ENCODE assay signal across 23 cellular contexts in genomic region chr2:100513650-100514049, GRCh38. TPM values are rescaled to one million over a fixed set of nuclear protein-coding genes. Genes with fewer than 3 reads are reported as not detected.
DNase-seq lines count a peak whose midpoint lies in the region; ATAC-seq, FAIRE-seq and TF ChIP-seq lines count a peak whose summit lies in the region.
"Had no signal": no experiment of that assay in that cellular context is flagged by ENCODE, and none has a peak within 500 bp of the region (broad histone marks: within the 10 kb centered on the region; RNA-seq: fewer than 3 reads in every experiment).

No MANE protein-coding gene starts in this region.

- H3K4me1 ChIP-seq in OCI-LY3 (ENCODE audit: low read length): peaks cover 11% of the 10 kb centered on the region
- peaks cover 4 to 13% of the 10 kb centered on the region in 2 experiments; a peak in 3 of 5 replicates for H3K4me1 ChIP-seq in K562 (replicated peaks in 1 of 2; ENCODE audit: control insufficient read depth in 2 of 2, insufficient read depth in 2 of 2, low read length in 2 of 2)
- H3K4me1 ChIP-seq in upper lobe of right lung: no peaks in the 10 kb centered on the region
- H3K4me1 ChIP-seq: sigmoid colon had no signal

- ATAC-seq in stimulated activated naive CD8-positive, alpha-beta T cell treated with anti-CD3 and anti-CD28 coated beads, Interleukin-15, amount 100 ng/mL, for 72 hours: no peak
- ATAC-seq in stimulated activated naive CD8-positive, alpha-beta T cell treated with anti-CD3 and anti-CD28 coated beads, Interleukin-15, Interleukin-2, amounts not matched to agents 100 U/mL and 50 U/mL, for 24 hours: no peak
- ATAC-seq in K562: peak; percentile 95
- ATAC-seq in upper lobe of right lung: peak; percentile 43
- no peak for ATAC-seq in GM21367 (IDR thresholded peaks at IDR 0.05; ENCODE audit: unreplicated experiment)
- ATAC-seq: activated CD4-positive, alpha-beta T cell treated with anti-CD3 and anti-CD28 coated beads for 36 hours; left cardiac atrium; Right ventricle myocardium inferior had no signal

- peak overlapping the region; percentile 6 to 58 for H3K27ac Mint-ChIP-seq in stimulated activated naive CD8-positive, alpha-beta T cell treated with anti-CD3 and anti-CD28 coated beads, Interleukin-15, amount 100 ng/mL, for 72 hours
- H3K27ac Mint-ChIP-seq: activated CD4-positive, alpha-beta T cell treated with anti-CD3 and anti-CD28 coated beads for 36 hours; CD8-positive, alpha-beta memory T cell had no signal

- 2% methylated on average over 4 of the region's 4 CpGs for WGBS in K562 (ENCODE audit: insufficient coverage, low coverage, missing lambda C conversion rate)

- H3K9ac ChIP-seq in OCI-LY3 (ENCODE audit: low read length) (peak overlapping the region; percentile 5; the same call in 1 of the 2 replicates), K562 (ENCODE audit: insufficient read depth in 1 of 2, low read depth in 2 of 2, low read length in 2 of 2) (no peak overlapping the region)

- H3K9me3 ChIP-seq in OCI-LY3 (ENCODE audit: insufficient read depth, low read length): no peaks in the 10 kb centered on the region
- no peaks in the 10 kb centered on the region for H3K9me3 ChIP-seq in K562 (replicated peaks; ENCODE audit: control insufficient read depth, insufficient read depth, low read depth, low read length)
- no peaks in the 10 kb centered on the region for H3K9me3 ChIP-seq in upper lobe of right lung
- H3K9me3 ChIP-seq: sigmoid colon had no signal

- peak; percentile 59 for TF ChIP-seq EP300 in K562 (IDR thresholded peaks at IDR 0.05; ENCODE audit: low read length)

- no TSS peak for BruUV-seq in K562 (replicated peaks; lab: Mats Ljungman, UMichigan)

- intact Hi-C loops in K562 (cut with micrococcal nuclease): no loop called here
- intact Hi-C loops in upper lobe of right lung (cut with DNase I): no loop called here

- H3K4me3 ChIP-seq in OCI-LY3 (ENCODE audit: low read length): no peak overlapping the region
- H3K4me3 ChIP-seq in K562: no peak overlapping the region
- H3K4me3 ChIP-seq in upper lobe of right lung: no peak overlapping the region
- H3K4me3 ChIP-seq: sigmoid colon had no signal

- H3K36me3 ChIP-seq in OCI-LY3 (replicated peaks; ENCODE audit: low read depth, low read length) (no peaks in the 10 kb centered on the region), K562 (ENCODE audit: control insufficient read depth, insufficient read depth, low read length) (no peaks in the 10 kb centered on the region), upper lobe of right lung (no peaks in the 10 kb centered on the region)
- H3K36me3 ChIP-seq: sigmoid colon had no signal

- CTCF ChIA-PET in K562 (lab: Yijun Ruan, JAX; ENCODE audit: low intra/inter-chr PET ratio): no interaction called here

- FAIRE-seq in K562 (lab: Jason Lieb, UNC): peak; percentile 91
- FAIRE-seq: astrocyte, urothelium cell line had no signal

- H4K20me1 ChIP-seq in OCI-LY3 (ENCODE audit: insufficient read depth, low read length) (no peaks in the 10 kb centered on the region), K562 (replicated peaks; ENCODE audit: control insufficient read depth, insufficient read depth, low read length) (peaks cover 2% of the 10 kb centered on the region; the same call in 1 of the 2 replicates)

- no peak for TF ChIP-seq POLR2A in K562 (conservative IDR thresholded peaks at IDR 0.05)

- no peaks in the 10 kb centered on the region for H3K9me1 ChIP-seq in K562 (ENCODE audit: control insufficient read depth, insufficient read depth, low read length)

- in situ Hi-C loops in K562 (cut with MboI): no loop called here

- H3K4me3 Mint-ChIP-seq in stimulated activated naive CD8-positive, alpha-beta T cell treated with anti-CD3 and anti-CD28 coated beads, Interleukin-15, amount 100 ng/mL, for 72 hours: no peak overlapping the region
- H3K4me3 Mint-ChIP-seq: activated CD4-positive, alpha-beta T cell treated with anti-CD3 and anti-CD28 coated beads for 36 hours; CD8-positive, alpha-beta memory T cell had no signal

- no peak for TF ChIP-seq RAD21 in K562 (CRISPR knock-in tag; conservative IDR thresholded peaks at IDR 0.05 in 1 of 2, IDR thresholded peaks at IDR 0.05 in 1 of 2)

- no peak for TF ChIP-seq CTCF in OCI-LY3 (IDR thresholded peaks at IDR 0.05; ENCODE audit: low read depth, low read length)
- TF ChIP-seq CTCF in K562 (IDR thresholded peaks at IDR 0.05 in 2 of 3, conservative IDR thresholded peaks at IDR 0.05 in 1 of 3; ENCODE audit: insufficient read depth in 2 of 3, low read depth in 1 of 3, low read length in 3 of 3): no peak
- no peak for TF ChIP-seq CTCF in upper lobe of right lung (IDR thresholded peaks at IDR 0.05)

- no peaks in the 10 kb centered on the region for H3K79me2 ChIP-seq in OCI-LY3 (ENCODE audit: low read length)
- H3K79me2 ChIP-seq in K562 (ENCODE audit: control insufficient read depth, insufficient read depth, low read length): no peaks in the 10 kb centered on the region

- H3K27me3 Mint-ChIP-seq in stimulated activated naive CD8-positive, alpha-beta T cell treated with anti-CD3 and anti-CD28 coated beads, Interleukin-15, amount 100 ng/mL, for 72 hours: no peaks in the 10 kb centered on the region
- H3K27me3 Mint-ChIP-seq: activated CD4-positive, alpha-beta T cell treated with anti-CD3 and anti-CD28 coated beads for 36 hours had no signal

- H3K4me2 ChIP-seq in OCI-LY3 (ENCODE audit: low read length) (peak overlapping the region; percentile 49), K562 (ENCODE audit: insufficient read depth, low read length) (peak overlapping the region; percentile 35; the same call in 1 of the 2 replicates)

- peaks cover 2 to 6% of the 10 kb centered on the region in 2 donors for H3K9me3 Mint-ChIP-seq in stimulated activated naive CD8-positive, alpha-beta T cell treated with anti-CD3 and anti-CD28 coated beads, Interleukin-15, amount 100 ng/mL, for 72 hours

- H3K27me3 ChIP-seq in OCI-LY3 (ENCODE audit: low read depth, low read length): no peaks in the 10 kb centered on the region
- no peaks in the 10 kb centered on the region for H3K27me3 ChIP-seq in K562 (ENCODE audit: control insufficient read depth in 2 of 2, insufficient read depth in 2 of 2, low read length in 2 of 2)
- no peaks in the 10 kb centered on the region for H3K27me3 ChIP-seq in upper lobe of right lung
- H3K27me3 ChIP-seq: sigmoid colon had no signal

- DNase-seq in stimulated activated naive CD8-positive, alpha-beta T cell treated with anti-CD3 and anti-CD28 coated beads, Interleukin-15, amount 100 ng/mL, for 72 hours: no peak
- DNase-seq in stimulated activated naive CD8-positive, alpha-beta T cell treated with anti-CD3 and anti-CD28 coated beads, Interleukin-15, Interleukin-2, amounts not matched to agents 100 U/mL and 50 U/mL, for 24 hours: no peak
- peak in 3 of 4 experiments; percentile 18 to 83 (median 62) for DNase-seq in K562 (ENCODE audit: extremely low read depth in 1 of 4, low spot score in 3 of 4)
- no peak for DNase-seq in upper lobe of right lung
- no peak for DNase-seq in GM19240 (ENCODE audit: insufficient read length, low spot score)
- DNase-seq in central memory CD4-positive, alpha-beta T cell: no peak
- DNase-seq: activated CD4-positive, alpha-beta T cell treated with anti-CD3 and anti-CD28 coated beads for 36 hours; activated naive CD4-positive, alpha-beta T cell; CD8-positive, alpha-beta memory T cell; left cardiac atrium; NCI-H1092 treated with DMSO at 0.1 percent for 48 hours; NCI-H2171; NCI-H748 treated with DMSO at 0.1 percent for 48 hours; sigmoid colon; stimulated activated CD4-positive, alpha-beta T cell treated with anti-CD3 and anti-CD28 coated beads, Interleukin-1b, Interleukin-23, amount 100 ng/mL, for 48 hours had no signal

- H3K27ac ChIP-seq in OCI-LY3 (ENCODE audit: low read length) (no peak overlapping the region), K562 (ENCODE audit: extremely low read depth, low read depth, low read length) (0 out of 3 replicates have a peak overlapping the region, but pooled peaks have one; percentile 57), upper lobe of right lung (no peak overlapping the region)
- H3K27ac ChIP-seq: sigmoid colon had no signal

- peak overlapping the region; percentile 71; the same call in 1 of the 2 replicates for H2AFZ ChIP-seq in OCI-LY3 (ENCODE audit: low read depth, low read length)
- 0 out of 2 replicates have a peak overlapping the region, but pooled peaks have one; percentile 41 for H2AFZ ChIP-seq in K562 (ENCODE audit: low read depth, low read length)

- H3K4me1 Mint-ChIP-seq in stimulated activated naive CD8-positive, alpha-beta T cell treated with anti-CD3 and anti-CD28 coated beads, Interleukin-15, amount 100 ng/mL, for 72 hours: no peaks in the 10 kb centered on the region
- H3K4me1 Mint-ChIP-seq: activated CD4-positive, alpha-beta T cell treated with anti-CD3 and anti-CD28 coated beads for 36 hours; CD8-positive, alpha-beta memory T cell had no signal

- POLR2A ChIA-PET in K562 (lab: Yijun Ruan, JAX): interaction anchor here (0.6 to 1.0 kb wide), 3 partner anchors 13 to 1422 kb away, joined by 3 read pairs; no protein-coding TSS in a partner anchor

RNA-seq across cellular contexts. Expression of gene NMS, which starts 43.4 kb away (rescaled TPM):
- total RNA-seq in K562 (2011; cell fraction: chromatin; rRNA removed; ENCODE audit: low replicate concordance): not detected in 2 replicates
- not detected in 2 replicates for total RNA-seq in K562 (2011; cell fraction: nucleolus; rRNA removed)
- total RNA-seq in K562 (2011; cell fraction: nucleoplasm; rRNA removed): not detected in 2 replicates
- total RNA-seq in K562 (2014; rRNA removed) (not detected in 2 replicates), K562 (2014; rRNA removed; fragmentation: Illumina TruSeq; extraction: Trizol) (not detected in 2 replicates), K562 (2015; rRNA removed; fragmentation: Illumina TruSeq; extraction: Trizol) (not detected in 2 replicates), K562 (2021) (not detected in 2 replicates), upper lobe of right lung (not detected)
- polyA plus RNA-seq in K562 (2011; rRNA removed) (not detected in 2 replicates), K562 (2014; fragmentation: Illumina TruSeq; extraction: Trizol) (not detected in 2 replicates), K562 (2014; fragmentation: Nextera tagmentation; extraction: Ambion mirVana) (not detected), K562 (2014; rRNA removed) (not detected in 2 replicates)
- polyA plus RNA-seq in K562 (2011; cell fraction: cytosol; rRNA removed): not detected in 2 replicates
- not detected in 2 replicates for polyA plus RNA-seq in K562 (2011; cell fraction: nucleus; rRNA removed)
- not detected in 2 replicates for polyA plus RNA-seq in K562 (2012)
- polyA minus RNA-seq in K562 (2011; rRNA and poly(A)+ RNA removed): not detected in 2 replicates
- not detected in 2 replicates for polyA minus RNA-seq in K562 (2011; cell fraction: cytosol; rRNA and poly(A)+ RNA removed)
- polyA minus RNA-seq in K562 (2011; cell fraction: nucleus; rRNA and poly(A)+ RNA removed): not detected in 2 replicates
- total RNA-seq: activated CD4-positive, alpha-beta T cell treated with anti-CD3 and anti-CD28 coated beads for 36 hours; astrocyte; CD8-positive, alpha-beta memory T cell; fibroblast of villous mesenchyme; left cardiac atrium; mononuclear cell; Right ventricle myocardium inferior; sigmoid colon; T-helper 2 cell treated with Interferon-gamma antibody and Interleukin-4, amounts not matched to agents 100 ng/mL and 5 ng/mL, for 36 hours had no signal
- polyA plus RNA-seq: CD8-positive, alpha-beta memory T cell; sigmoid colon had no signal

RNA-seq across cellular contexts. Expression of gene PDCL3, which starts 49.1 kb away (rescaled TPM):
- 4.8 and 6.2 TPM in 2 replicates for total RNA-seq in K562 (2011; cell fraction: chromatin; rRNA removed; ENCODE audit: low replicate concordance)
- total RNA-seq in K562 (2011; cell fraction: nucleolus; rRNA removed): 3.4 and 4.7 TPM in 2 replicates
- total RNA-seq in K562 (2011; cell fraction: nucleoplasm; rRNA removed): 4.8 and 5.7 TPM in 2 replicates
- total RNA-seq in K562 (2014; rRNA removed) (16.6 and 23.7 TPM in 2 replicates), K562 (2014; rRNA removed; fragmentation: Illumina TruSeq; extraction: Trizol) (23.7 and 25.8 TPM in 2 replicates), K562 (2015; rRNA removed; fragmentation: Illumina TruSeq; extraction: Trizol) (25.4 and 26.9 TPM in 2 replicates), K562 (2021) (21.3 and 22.9 TPM in 2 replicates), upper lobe of right lung (21.6 TPM)
- polyA plus RNA-seq in K562 (2011; rRNA removed) (22.3 and 22.4 TPM in 2 replicates), K562 (2014; fragmentation: Illumina TruSeq; extraction: Trizol) (38.4 and 41.6 TPM in 2 replicates), K562 (2014; fragmentation: Nextera tagmentation; extraction: Ambion mirVana) (10 to 100 TPM; 72.0 to 76.7 TPM), K562 (2014; rRNA removed) (36.0 and 40.5 TPM in 2 replicates)
- 8.3 and 17.8 TPM in 2 replicates for polyA plus RNA-seq in K562 (2011; cell fraction: cytosol; rRNA removed)
- polyA plus RNA-seq in K562 (2011; cell fraction: nucleus; rRNA removed): 3.4 and 5.7 TPM in 2 replicates
- polyA plus RNA-seq in K562 (2012): 25.5 and 32.5 TPM in 2 replicates
- polyA minus RNA-seq in K562 (2011; rRNA and poly(A)+ RNA removed): 21.9 and 22.1 TPM in 2 replicates
- 7.0 and 8.6 TPM in 2 replicates for polyA minus RNA-seq in K562 (2011; cell fraction: cytosol; rRNA and poly(A)+ RNA removed)
- 2.6 and 4.2 TPM in 2 replicates for polyA minus RNA-seq in K562 (2011; cell fraction: nucleus; rRNA and poly(A)+ RNA removed)

Comparison
In these comparisons a context has a peak if more than half of its experiments do, and no peak if none do; other contexts are left out.
1. ATAC-seq: peak in K562 (single experiment) and upper lobe of right lung (single experiment); none in stimulated activated naive CD8-positive, alpha-beta T cell treated with anti-CD3 and anti-CD28 coated beads, Interleukin-15, amount 100 ng/mL, for 72 hours (single experiment), stimulated activated naive CD8-positive, alpha-beta T cell treated with anti-CD3 and anti-CD28 coated beads, Interleukin-15, Interleukin-2, amounts not matched to agents 100 U/mL and 50 U/mL, for 24 hours (single experiment) and GM21367 (single experiment).
2. DNase-seq: peak in K562 (3 of 4); none in stimulated activated naive CD8-positive, alpha-beta T cell treated with anti-CD3 and anti-CD28 coated beads, Interleukin-15, amount 100 ng/mL, for 72 hours (0 of 2), stimulated activated naive CD8-positive, alpha-beta T cell treated with anti-CD3 and anti-CD28 coated beads, Interleukin-15, Interleukin-2, amounts not matched to agents 100 U/mL and 50 U/mL, for 24 hours (single experiment), upper lobe of right lung (single experiment), GM19240 (single experiment) and central memory CD4-positive, alpha-beta T cell (single experiment).